7 cellular contexts compared by ENCODE assay signal in the genomic region with DNA sequence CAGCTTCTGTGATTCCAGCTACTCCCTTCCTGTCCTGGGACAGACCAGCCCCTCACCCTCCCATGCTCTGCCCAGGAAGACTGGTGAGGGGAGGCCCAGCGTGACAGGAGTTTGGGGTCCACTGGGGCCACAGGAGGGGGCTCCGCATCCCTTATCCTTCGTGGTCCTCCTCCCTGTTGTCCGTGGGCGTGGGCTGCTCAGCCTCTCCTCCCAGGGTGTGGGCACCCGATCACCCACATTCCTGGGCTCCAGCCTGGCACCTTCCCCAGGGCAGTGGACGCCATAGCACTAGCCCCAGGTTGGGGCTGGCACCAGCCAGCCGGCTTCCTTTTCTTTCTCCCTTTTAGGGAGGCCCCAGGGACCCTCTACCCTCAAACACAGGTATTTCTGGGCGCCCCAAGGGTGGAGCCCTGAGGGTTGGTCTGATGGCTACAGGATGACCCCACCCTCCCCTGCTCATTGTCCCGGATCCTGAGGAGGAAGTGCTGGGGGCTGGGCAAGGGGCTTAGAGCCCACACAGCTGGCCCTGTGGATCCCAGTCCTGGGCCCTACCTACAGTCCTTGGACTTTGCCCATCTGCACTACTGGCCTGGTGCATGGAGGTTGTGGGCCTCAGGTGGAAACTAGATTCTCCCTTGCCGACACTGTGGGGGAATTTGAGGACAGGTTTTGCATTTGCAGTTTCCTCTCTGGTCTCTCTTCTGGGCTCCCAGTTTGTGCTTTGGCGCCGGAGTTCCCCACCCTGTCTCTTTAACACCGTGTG. TPM values are rescaled to one million over a fixed set of nuclear protein-coding genes. Genes with fewer than 3 reads are reported as not detected.
DNase-seq lines count a peak whose midpoint lies in the region; ATAC-seq and TF ChIP-seq lines count a peak whose summit lies in the region.
"Had no signal": no experiment of that assay in that cellular context is flagged by ENCODE, and none has a peak within 500 bp of the region (broad histone marks: within the 10 kb centered on the region; RNA-seq: fewer than 3 reads in every experiment).

No MANE protein-coding gene starts in this region.

- ATAC-seq in GM19467 (IDR thresholded peaks at IDR 0.05; ENCODE audit: unreplicated experiment) (no peak), GM21515 (IDR thresholded peaks at IDR 0.05; ENCODE audit: unreplicated experiment) (no peak)

- peaks cover 17% of the 10 kb centered on the region for H3K36me3 Mint-ChIP-seq in activated CD4-positive, alpha-beta memory T cell treated with anti-CD3 and anti-CD28 coated beads for 36 hours

- H3K27ac Mint-ChIP-seq in activated CD4-positive, alpha-beta memory T cell treated with anti-CD3 and anti-CD28 coated beads for 36 hours, result peak overlapping the region; percentile 42

- CTCF ChIA-PET in activated CD4-positive, alpha-beta memory T cell treated with anti-CD3 and anti-CD28 coated beads for 36 hours (lab: Charles Lee), result interaction anchor here (1.4 kb wide), 3 partner anchors 18 to 89 kb away, joined by 4 to 5 read pairs (median 5); no protein-coding TSS in a partner anchor

- TF ChIP-seq CTCF in liver (IDR thresholded peaks at IDR 0.05; ENCODE audit: low read depth, low read length, missing input control), result no peak

- POLR2A ChIA-PET in activated CD4-positive, alpha-beta memory T cell treated with anti-CD3 and anti-CD28 coated beads for 36 hours (lab: Charles Lee), result interaction anchor here (1.9 to 2.9 kb wide), 2 partner anchors 11 to 29 kb away, joined by 9 to 31 read pairs; a partner anchor contains a TSS

- no peaks in the 10 kb centered on the region for H3K27me3 ChIP-seq in liver (ENCODE audit: control insufficient read depth in 4 of 4, insufficient read depth in 4 of 4, low read length in 3 of 4)

- H3K4me3 Mint-ChIP-seq in activated CD4-positive, alpha-beta memory T cell treated with anti-CD3 and anti-CD28 coated beads for 36 hours, result peak overlapping the region; percentile 82

- 0 out of 2 replicates have a peak, but pooled peaks cover 7% of the 10 kb centered on the region for H3K4me1 ChIP-seq in ES-I3 (ENCODE audit: insufficient read depth, low read length)
- peaks cover 5 to 34% (median 26%) of the 10 kb centered on the region in 4 donors for H3K4me1 ChIP-seq in liver (ENCODE audit: control insufficient read depth in 4 of 4, insufficient read depth in 4 of 4, low read length in 3 of 4)

- H3K27me3 Mint-ChIP-seq in activated CD4-positive, alpha-beta memory T cell treated with anti-CD3 and anti-CD28 coated beads for 36 hours, result no peaks in the 10 kb centered on the region

- intact Hi-C loops in activated CD4-positive, alpha-beta memory T cell treated with anti-CD3 and anti-CD28 coated beads for 36 hours (cut with micrococcal nuclease), result loop anchor here (5.0 kb wide), 1 partner anchor 33 kb away; no protein-coding TSS in a partner anchor

- peak overlapping the region; percentile 77 to 88 (median 86) for H3K4me3 ChIP-seq in liver (ENCODE audit: low read depth in 1 of 3, low read length in 3 of 3)

- 9% methylated on average over 14 of the region's 14 CpGs for whole genome bisulfite sequencing in liver

- no peaks in the 10 kb centered on the region for H3K9me3 Mint-ChIP-seq in activated CD4-positive, alpha-beta memory T cell treated with anti-CD3 and anti-CD28 coated beads for 36 hours

- peak in 1 of 2 donors; percentile 41 for TF ChIP-seq RAD21 in liver (IDR thresholded peaks at IDR 0.05)

- peak overlapping the region; percentile 83 for H3K9ac ChIP-seq in ES-I3 (ENCODE audit: low read depth, low read length)
- H3K9ac ChIP-seq in liver (ENCODE audit: low read depth in 1 of 2, low read length in 2 of 2), result peak overlapping the region; percentile 70 to 73

- H3K4me1 Mint-ChIP-seq in activated CD4-positive, alpha-beta memory T cell treated with anti-CD3 and anti-CD28 coated beads for 36 hours (ENCODE audit: low read depth), result peaks cover 20% of the 10 kb centered on the region

- H3K36me3 ChIP-seq in ES-I3 (ENCODE audit: insufficient read depth, low read length) (peaks cover 4% of the 10 kb centered on the region), liver (ENCODE audit: control insufficient read depth in 4 of 4, insufficient read depth in 3 of 4, low read depth in 1 of 4, low read length in 3 of 4) (peaks cover 13 to 25% (median 18%) of the 10 kb centered on the region in 4 donors)

- DNase-seq in activated CD4-positive, alpha-beta memory T cell treated with anti-CD3 and anti-CD28 coated beads for 36 hours, result no peak
- no peak for DNase-seq in OCI-M2 (lab: John Stamatoyannopoulos, UW; ENCODE audit: unreplicated experiment)

- H3K9me3 ChIP-seq in ES-I3 (ENCODE audit: control insufficient read depth, insufficient read depth, low read length) (no peaks in the 10 kb centered on the region), liver (ENCODE audit: control insufficient read depth in 4 of 4, low read length in 3 of 4) (no peaks in the 10 kb centered on the region)

- H3K27ac ChIP-seq in liver (ENCODE audit: low read depth in 1 of 2, low read length in 2 of 2), result peak overlapping the region; percentile 83 to 88

TF ChIP-seq in liver, 16 proteins besides CTCF, POLR2A, EP300 and RAD21 (continues in another document):
- TF ChIP-seq EGR1 (IDR thresholded peaks at IDR 0.05; ENCODE audit: low read depth in 2 of 2) (no peak), HNF4A (conservative IDR thresholded peaks at IDR 0.05) (peak; percentile 91 to 94), HNF4G (IDR thresholded peaks at IDR 0.05) (peak; percentile 71), GABPA (IDR thresholded peaks at IDR 0.05 in 1 of 2, conservative IDR thresholded peaks at IDR 0.05 in 1 of 2) (peak in 1 of 2 donors; percentile 31), JUND (IDR thresholded peaks at IDR 0.05) (no peak), SP1 (IDR thresholded peaks at IDR 0.05) (peak; percentile 72), FOXA1 (IDR thresholded peaks at IDR 0.05) (no peak), TAF1 (conservative IDR thresholded peaks at IDR 0.05) (no peak), FOXA2 (IDR thresholded peaks at IDR 0.05) (no peak), YY1 (IDR thresholded peaks at IDR 0.05) (peak; percentile 66), NR2F2 (IDR thresholded peaks at IDR 0.05) (no peak), RXRA (IDR thresholded peaks at IDR 0.05) (peak; percentile 64 to 76)
- TF ChIP-seq, protein P1, sequence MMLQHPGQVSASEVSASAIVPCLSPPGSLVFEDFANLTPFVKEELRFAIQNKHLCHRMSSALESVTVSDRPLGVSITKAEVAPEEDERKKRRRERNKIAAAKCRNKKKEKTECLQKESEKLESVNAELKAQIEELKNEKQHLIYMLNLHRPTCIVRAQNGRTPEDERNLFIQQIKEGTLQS (IDR thresholded peaks at IDR 0.05), result no peak
- TF ChIP-seq, protein P2, sequence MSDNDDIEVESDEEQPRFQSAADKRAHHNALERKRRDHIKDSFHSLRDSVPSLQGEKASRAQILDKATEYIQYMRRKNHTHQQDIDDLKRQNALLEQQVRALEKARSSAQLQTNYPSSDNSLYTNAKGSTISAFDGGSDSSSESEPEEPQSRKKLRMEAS (IDR thresholded peaks at IDR 0.05), result no peak
- TF ChIP-seq, protein P3, sequence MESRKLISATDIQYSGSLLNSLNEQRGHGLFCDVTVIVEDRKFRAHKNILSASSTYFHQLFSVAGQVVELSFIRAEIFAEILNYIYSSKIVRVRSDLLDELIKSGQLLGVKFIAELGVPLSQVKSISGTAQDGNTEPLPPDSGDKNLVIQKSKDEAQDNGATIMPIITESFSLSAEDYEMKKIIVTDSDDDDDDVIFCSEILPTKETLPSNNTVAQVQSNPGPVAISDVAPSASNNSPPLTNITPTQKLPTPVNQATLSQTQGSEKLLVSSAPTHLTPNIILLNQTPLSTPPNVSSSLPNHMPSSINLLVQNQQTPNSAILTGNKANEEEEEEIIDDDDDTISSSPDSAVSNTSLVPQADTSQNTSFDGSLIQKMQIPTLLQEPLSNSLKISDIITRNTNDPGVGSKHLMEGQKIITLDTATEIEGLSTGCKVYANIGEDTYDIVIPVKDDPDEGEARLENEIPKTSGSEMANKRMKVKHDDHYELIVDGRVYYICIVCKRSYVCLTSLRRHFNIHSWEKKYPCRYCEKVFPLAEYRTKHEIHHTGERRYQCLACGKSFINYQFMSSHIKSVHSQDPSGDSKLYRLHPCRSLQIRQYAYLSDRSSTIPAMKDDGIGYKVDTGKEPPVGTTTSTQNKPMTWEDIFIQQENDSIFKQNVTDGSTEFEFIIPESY (IDR thresholded peaks at IDR 0.05), result no peak

RNA-seq across cellular contexts. Expression of a gene that starts 1.1 kb away (rescaled TPM):
- total RNA-seq in activated CD4-positive, alpha-beta memory T cell treated with anti-CD3 and anti-CD28 coated beads for 36 hours, result 10 to 100 TPM; 43.9 to 48.8 TPM
- 10 to 100 TPM; 19.7 to 62.2 TPM for total RNA-seq in liver
- 10 to 100 TPM; 10.4 to 53.8 TPM for polyA plus RNA-seq in liver

RNA-seq across cellular contexts. Expression of a gene that starts 1.5 kb away (rescaled TPM):
- under 1 TPM in 1 of 2 experiments, not detected in 1; 0.40 TPM for total RNA-seq in activated CD4-positive, alpha-beta memory T cell treated with anti-CD3 and anti-CD28 coated beads for 36 hours
- under 1 TPM; 0.28 to 0.42 TPM for total RNA-seq in liver
- polyA plus RNA-seq in liver, result under 1 TPM; 0.68 to 0.75 TPM

RNA-seq across cellular contexts. Expression of a gene that starts 11.4 kb away (rescaled TPM):
- 100 to 1,000 TPM; 101 to 109 TPM for total RNA-seq in activated CD4-positive, alpha-beta memory T cell treated with anti-CD3 and anti-CD28 coated beads for 36 hours
- 1 to 10 TPM; 7.8 to 9.6 TPM for total RNA-seq in liver
- 10 to 100 TPM; 14.3 to 17.6 TPM for polyA plus RNA-seq in liver

RNA-seq across cellular contexts. Expression of a gene that starts 31.2 kb away (rescaled TPM):
- total RNA-seq in activated CD4-positive, alpha-beta memory T cell treated with anti-CD3 and anti-CD28 coated beads for 36 hours, result 10 to 100 TPM; 60.6 to 65.8 TPM
- 10 to 100 TPM; 18.6 to 19.8 TPM for total RNA-seq in liver
- polyA plus RNA-seq in liver, result 10 to 100 TPM; 32.1 to 66.3 TPM

RNA-seq across cellular contexts. Expression of a gene that starts 36.4 kb away (rescaled TPM):
- total RNA-seq in activated CD4-positive, alpha-beta memory T cell treated with anti-CD3 and anti-CD28 coated beads for 36 hours, result under 1 TPM; 0.31 to 0.36 TPM
- total RNA-seq in liver, result under 1 TPM in 1 of 2 donors, not detected in 1; 0.28 TPM
- polyA plus RNA-seq in liver, result under 1 TPM; 0.08 to 0.11 TPM
- total RNA-seq: SK-MEL-5 had no signal

Comparison
In these comparisons a context has a peak if more than half of its experiments do, and no peak if none do; other contexts are left out.
1. RNA of a gene that starts 11.4 kb away (total RNA-seq): 101 to 109 TPM in activated CD4-positive, alpha-beta memory T cell treated with anti-CD3 and anti-CD28 coated beads for 36 hours; 7.8 to 9.6 TPM in liver; every median in the first group is over 4 times any median in the second.